19 cellular contexts compared by ENCODE assay signal in genomic region chr12:19707948-19708409, GRCh38.
DNase-seq lines count a peak whose midpoint lies in the region; ATAC-seq and TF ChIP-seq lines count a peak whose summit lies in the region.
"Had no signal": no experiment of that assay in that cellular context is flagged by ENCODE, and none has a peak within 500 bp of the region (broad histone marks: within the 10 kb centered on the region; RNA-seq: fewer than 3 reads in every experiment).

No MANE protein-coding gene starts in this region.

- no peak overlapping the region for H2AFZ ChIP-seq in IMR-90 (replicated peaks; ENCODE audit: low read length, poor library complexity)

- H3K27ac ChIP-seq in IMR-90 (ENCODE audit: insufficient read depth, low read length): no peak overlapping the region
- H3K27ac ChIP-seq in heart left ventricle: no peak overlapping the region
- H3K27ac ChIP-seq: right atrium auricular region, stomach had no signal

- no peak overlapping the region for H4K91ac ChIP-seq in IMR-90 (ENCODE audit: insufficient read depth, low read depth, low read length)

- POLR2A ChIA-PET in IMR-90 (lab: Charles Lee; ENCODE audit: unreplicated experiment): no interaction called here

- TF ChIP-seq POLR2A in IMR-90 (IDR thresholded peaks at IDR 0.05; ENCODE audit: low read depth, low read length) (no peak), heart left ventricle (IDR thresholded peaks at IDR 0.05) (no peak)

- H3K4me3 ChIP-seq in AG10803 (ENCODE audit: low read length): no peak overlapping the region
- H3K4me3 ChIP-seq in IMR-90 (ENCODE audit: insufficient read depth, low read depth, low read length): no peak overlapping the region
- no peak overlapping the region for H3K4me3 ChIP-seq in heart left ventricle
- H3K4me3 ChIP-seq: right atrium auricular region, stomach had no signal

- TF ChIP-seq RAD21 in IMR-90 (IDR thresholded peaks at IDR 0.05; ENCODE audit: low read length): peak; percentile 29; the same call in 1 of the 2 replicates

- no peak overlapping the region for H2AK5ac ChIP-seq in IMR-90 (ENCODE audit: low read depth, low read length)

- no peaks in the 10 kb centered on the region for H4K20me1 ChIP-seq in IMR-90 (ENCODE audit: insufficient read depth, low read length)

- no peak overlapping the region for H2BK15ac ChIP-seq in IMR-90 (ENCODE audit: low read depth, low read length)

- no peak overlapping the region for H3K4me3 Mint-ChIP-seq in mesothelial cell of epicardium
- H3K4me3 Mint-ChIP-seq: CD4-positive, alpha-beta memory T cell; central memory CD8-positive, alpha-beta T cell; naive thymus-derived CD4-positive, alpha-beta T cell had no signal

- H3K14ac ChIP-seq in IMR-90 (replicated peaks; ENCODE audit: low read depth, low read length): no peak overlapping the region

- no peak overlapping the region for H3K56ac ChIP-seq in IMR-90 (ENCODE audit: extremely low read depth, insufficient read depth, low read length)

- peak overlapping the region; percentile 95 for H2BK5ac ChIP-seq in IMR-90 (ENCODE audit: low read depth, low read length, poor library complexity, severe bottlenecking)

- no peak overlapping the region for H3K4me2 ChIP-seq in IMR-90 (ENCODE audit: low read depth, low read length)

- in situ Hi-C loops in IMR-90 (cut with MboI; ENCODE audit: low sequenced_read_pairs): no loop called here

- H3K18ac ChIP-seq in IMR-90 (ENCODE audit: low read depth, low read length): no peak overlapping the region; the same call in 1 of the 2 replicates

- no peak overlapping the region for H3K23ac ChIP-seq in IMR-90 (ENCODE audit: low read depth, low read length)

- H2AK9ac ChIP-seq in IMR-90 (replicated peaks; ENCODE audit: low read depth, low read length, poor library complexity): no peak overlapping the region

- H3K9me3 ChIP-seq in IMR-90 (ENCODE audit: control insufficient read depth, insufficient read depth, low read length): peaks cover 8% of the 10 kb centered on the region; the same call in 1 of the 2 replicates
- peaks cover 0 to 37% (median 9%) of the 10 kb centered on the region in 12 donors for H3K9me3 ChIP-seq in heart left ventricle

- H3K9ac ChIP-seq in IMR-90 (ENCODE audit: low read depth, low read length): no peak overlapping the region

- CTCF ChIA-PET in IMR-90 (lab: Yijun Ruan, JAX): no interaction called here

- no peaks in the 10 kb centered on the region for H3K4me1 Mint-ChIP-seq in mesothelial cell of epicardium
- H3K4me1 Mint-ChIP-seq: CD4-positive, alpha-beta memory T cell; central memory CD8-positive, alpha-beta T cell had no signal

- peak; percentile 66 for ATAC-seq in IMR-90 (ENCODE audit: low read depth)
- no peak for ATAC-seq in heart left ventricle
- ATAC-seq: naive thymus-derived CD4-positive, alpha-beta T cell had no signal

- no peak overlapping the region for H3K4ac ChIP-seq in IMR-90 (ENCODE audit: low read depth, low read length)

- dilution Hi-C loops in IMR-90 (cut with HindIII; ENCODE audit: low sequenced_read_pairs, unreplicated experiment): no loop called here

- H3K36me3 ChIP-seq in IMR-90 (ENCODE audit: control insufficient read depth, insufficient read depth, low read length) (no peaks in the 10 kb centered on the region), heart left ventricle (no peaks in the 10 kb centered on the region)
- H3K36me3 ChIP-seq: right atrium auricular region, stomach had no signal

- WGBS in IMR-90 (ENCODE audit: extremely low coverage in 2 of 2, insufficient read length in 1 of 2), 2 experiments: no CpG with 5 or more reads among the region's 6 CpGs
- 69 to 82% (median 74%) methylated on average over 6 of the region's 6 CpGs for whole genome bisulfite sequencing in heart left ventricle, 4 donors

- H3K27me3 ChIP-seq in IMR-90 (ENCODE audit: control insufficient read depth, insufficient read depth, low read length) (no peaks in the 10 kb centered on the region), heart left ventricle (no peaks in the 10 kb centered on the region)
- H3K27me3 ChIP-seq: right atrium auricular region, stomach had no signal

- no peaks in the 10 kb centered on the region for H3K27me3 Mint-ChIP-seq in mesothelial cell of epicardium (ENCODE audit: low read depth)

- no peak overlapping the region for H3K27ac Mint-ChIP-seq in mesothelial cell of epicardium
- H3K27ac Mint-ChIP-seq: CD4-positive, alpha-beta memory T cell; naive thymus-derived CD4-positive, alpha-beta T cell had no signal

- no peak overlapping the region for H4K8ac ChIP-seq in IMR-90 (ENCODE audit: low read depth in 2 of 2, low read length in 2 of 2)

- H2BK20ac ChIP-seq in IMR-90 (ENCODE audit: low read depth, low read length): no peak overlapping the region; the same call in 1 of the 2 replicates

- H3K9me1 ChIP-seq in IMR-90 (ENCODE audit: insufficient read depth, low read length): no peaks in the 10 kb centered on the region; the same call in 1 of the 2 replicates

- peak; percentile 35 for DNase-seq in AG10803 (ENCODE audit: low read depth)
- peak; percentile 93 for DNase-seq in IMR-90
- DNase-seq in amniotic epithelial cell (ENCODE audit: low read depth): peak; percentile 29
- peak; percentile 32 for DNase-seq in foreskin melanocyte
- DNase-seq in D341Med (ENCODE audit: low spot score): no peak
- DNase-seq in mesothelial cell of epicardium (ENCODE audit: low spot score in 2 of 2, unreplicated experiment in 2 of 2): no peak
- DNase-seq in heart left ventricle: no peak
- DNase-seq in NCI-H1092 treated with DMSO at 0.1 percent for 48 hours (lab: John Stamatoyannopoulos, UW): no peak
- DNase-seq: activated CD4-positive, alpha-beta T cell treated with anti-CD3 and anti-CD28 coated beads, Interleukin-2, amount 50 U/mL, for 4 hours; activated gamma-delta T cell treated with Interleukin-2 at 50 U/mL for 16 hours; CD4-positive, alpha-beta memory T cell; KG1; kidney glomerular epithelial cell; naive thymus-derived CD4-positive, alpha-beta T cell; NCI-H2171; stimulated activated CD4-positive, alpha-beta T cell treated with anti-CD3 and anti-CD28 coated beads, Interleukin-4, amount 100 ng/mL, for 4 hours; stomach had no signal

- H3K9me3 Mint-ChIP-seq in mesothelial cell of epicardium: peaks cover 53% of the 10 kb centered on the region

- H3K36me3 Mint-ChIP-seq in mesothelial cell of epicardium: peaks cover 4% of the 10 kb centered on the region

- H2BK120ac ChIP-seq in IMR-90 (ENCODE audit: low read depth, low read length): no peak overlapping the region

- no peak overlapping the region for H4K5ac ChIP-seq in IMR-90 (ENCODE audit: low read depth, low read length)

- TF ChIP-seq CTCF in AG10803 (conservative IDR thresholded peaks at IDR 0.05; ENCODE audit: low read length) (peak; percentile 17; the same call in 1 of the 2 replicates), IMR-90 (conservative IDR thresholded peaks at IDR 0.05; ENCODE audit: low read depth, low read length) (peak; percentile 35), mesothelial cell of epicardium (IDR thresholded peaks at IDR 0.05; ENCODE audit: unreplicated experiment) (no peak), heart left ventricle (IDR thresholded peaks at IDR 0.05) (peak in 2 of 12 donors; percentile 8 to 21)

- H3K79me1 ChIP-seq in IMR-90 (ENCODE audit: low read depth in 1 of 2, low read length in 2 of 2): no peaks in the 10 kb centered on the region; a peak in 1 of 4 replicates

- intact Hi-C loops in IMR-90 (cut with micrococcal nuclease) (no loop called here), heart left ventricle (cut with DNase I) (no loop called here)

- no TSS peak for BruUV-seq in IMR-90 (replicated peaks; lab: Mats Ljungman, UMichigan)

- H3K4me1 ChIP-seq in IMR-90 (ENCODE audit: control insufficient read depth, insufficient read depth, low read length): peaks cover 13% of the 10 kb centered on the region
- H3K4me1 ChIP-seq in heart left ventricle: peaks cover 0 to 13% (median 2%) of the 10 kb centered on the region in 12 donors
- H3K4me1 ChIP-seq: right atrium auricular region had no signal

TF ChIP-seq in IMR-90, 13 proteins besides CTCF, POLR2A, EP300 and RAD21:
- TF ChIP-seq RFX5 (IDR thresholded peaks at IDR 0.05; ENCODE audit: low read depth, low read length): no peak
- TF ChIP-seq RCOR1 (IDR thresholded peaks at IDR 0.05; ENCODE audit: insufficient replicate concordance, low read length): peak; percentile 68
- peak; percentile 71 for TF ChIP-seq FOS (IDR thresholded peaks at IDR 0.05; ENCODE audit: low read depth, low read length)
- TF ChIP-seq CEBPB (IDR thresholded peaks at IDR 0.05; ENCODE audit: low read depth, low read length): peak; percentile 82

Comparison
In these comparisons a context has a peak if more than half of its experiments do, and no peak if none do; other contexts are left out.
1. DNase-seq: peak in AG10803 (single experiment), IMR-90 (single experiment), amniotic epithelial cell (single experiment) and foreskin melanocyte (single experiment); none in D341Med (single experiment), mesothelial cell of epicardium (0 of 2), heart left ventricle (0 of 5) and NCI-H1092 treated with DMSO at 0.1 percent for 48 hours (single experiment).